Comparison of ENCODE assay signal across 20 cellular contexts in the genomic region with DNA sequence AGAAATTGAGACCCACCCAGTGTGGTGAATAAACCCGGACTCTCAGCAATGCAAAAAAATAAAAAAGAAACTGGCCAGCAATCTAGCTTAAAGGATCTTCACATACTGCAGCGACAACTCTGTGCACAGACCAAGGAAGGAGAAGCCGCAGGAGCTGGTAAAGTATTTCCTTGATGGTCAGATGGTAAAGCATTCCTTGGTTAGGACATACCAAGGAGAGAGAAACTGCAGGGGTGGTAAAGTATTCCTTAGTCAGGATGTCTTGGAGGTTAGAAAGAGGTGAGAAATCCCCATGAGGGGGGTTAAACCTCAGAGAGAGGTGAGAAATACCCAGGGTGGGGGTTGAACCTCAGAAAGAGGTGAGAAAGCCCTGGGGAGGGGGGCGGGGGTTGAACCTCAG.
"Had no signal": no experiment of that assay in that cellular context is flagged by ENCODE, and none has a peak within 500 bp of the region (broad histone marks: within the 10 kb centered on the region; RNA-seq: fewer than 3 reads in every experiment).

No MANE protein-coding gene starts in this region.

- H3K27ac Mint-ChIP-seq: activated naive CD4-positive, alpha-beta T cell treated with anti-CD3 and anti-CD28 coated beads, Interleukin-2, amount 10 ng/mL, durations not matched to agents 7 days and 5 days; activated naive CD8-positive, alpha-beta T cell treated with anti-CD3 and anti-CD28 coated beads, Interleukin-2, amount 50 U/mL, for 24 hours; activated T-helper 2 cell treated with anti-CD3 and anti-CD28 coated beads, Interferon-gamma antibody, Interleukin-2, Interleukin-4, amounts not matched to agents 10 μg/mL and 5 μg/mL and 100 μg/mL, durations not matched to agents 14 hours and 24 hours and 36 hours; neural progenitor cell; T-cell had no signal

- H2AFZ ChIP-seq: neural progenitor cell had no signal

- H3K4me3 ChIP-seq: coronary artery, gastroesophageal sphincter, heart left ventricle, left ventricle myocardium inferior, neural progenitor cell, prostate gland, right atrium auricular region, tibial artery, vagina had no signal

- DNase-seq: activated CD4-positive, alpha-beta T cell treated with anti-CD3 and anti-CD28 coated beads, Interleukin-2, amount 50 U/mL, for 1 hour; activated naive CD4-positive, alpha-beta T cell treated with anti-CD3 and anti-CD28 coated beads, Interleukin-2, amount 10 ng/mL, durations not matched to agents 7 days and 5 days; activated naive CD8-positive, alpha-beta T cell treated with anti-CD3 and anti-CD28 coated beads, Interleukin-2, amount 50 U/mL, for 24 hours; anterior cingulate cortex; erythroblast; heart left ventricle; left ventricle myocardium inferior; stimulated activated CD4-positive, alpha-beta T cell treated with anti-CD3 and anti-CD28 coated beads, Interleukin-12 subunit alpha, Interleukin-12 subunit beta, amount 100 ng/mL, for 4 hours; stimulated activated naive CD4-positive, alpha-beta T cell treated with Interleukin-2 at 50 U/mL for 16 hours; substantia nigra; T-cell; T-helper 9 cell; tibial artery had no signal

- H3K36me3 Mint-ChIP-seq: activated naive CD4-positive, alpha-beta T cell treated with anti-CD3 and anti-CD28 coated beads, Interleukin-2, amount 10 ng/mL, durations not matched to agents 7 days and 5 days; neural progenitor cell; T-cell had no signal

- H3K36me3 ChIP-seq: gastroesophageal sphincter, heart left ventricle, left ventricle myocardium inferior, neural progenitor cell, prostate gland, right atrium auricular region, tibial artery, vagina had no signal

- H3K9me3 Mint-ChIP-seq: neural progenitor cell, T-cell had no signal

- ATAC-seq: activated naive CD8-positive, alpha-beta T cell treated with anti-CD3 and anti-CD28 coated beads, Interleukin-2, amount 50 U/mL, for 24 hours; gastroesophageal sphincter; heart left ventricle; T-cell had no signal

- H3K9ac ChIP-seq: neural progenitor cell had no signal

- H3K27me3 Mint-ChIP-seq: activated naive CD4-positive, alpha-beta T cell treated with anti-CD3 and anti-CD28 coated beads, Interleukin-2, amount 10 ng/mL, durations not matched to agents 7 days and 5 days had no signal

- H3K27me3 ChIP-seq: gastroesophageal sphincter, heart left ventricle, neural progenitor cell, right atrium auricular region, tibial artery, vagina had no signal

- H3K4me2 ChIP-seq: neural progenitor cell had no signal

- H3K27ac ChIP-seq: coronary artery, gastroesophageal sphincter, heart left ventricle, left ventricle myocardium inferior, neural progenitor cell, right atrium auricular region, tibial artery, vagina had no signal

- H3K9me3 ChIP-seq: gastroesophageal sphincter, heart left ventricle, left ventricle myocardium inferior, prostate gland, right atrium auricular region, tibial artery, vagina had no signal

- H3K4me1 Mint-ChIP-seq: activated naive CD4-positive, alpha-beta T cell treated with anti-CD3 and anti-CD28 coated beads, Interleukin-2, amount 10 ng/mL, durations not matched to agents 7 days and 5 days had no signal

- H3K4me3 Mint-ChIP-seq: activated naive CD4-positive, alpha-beta T cell treated with anti-CD3 and anti-CD28 coated beads, Interleukin-2, amount 10 ng/mL, durations not matched to agents 7 days and 5 days; activated naive CD8-positive, alpha-beta T cell treated with anti-CD3 and anti-CD28 coated beads, Interleukin-2, amount 50 U/mL, for 24 hours; neural progenitor cell; T-cell had no signal

- H3K4me1 ChIP-seq: heart left ventricle, left ventricle myocardium inferior, neural progenitor cell, prostate gland, right atrium auricular region had no signal
